Comparison of ENCODE assay signal across 8 cellular contexts in genomic region chr6:145468534-145468933, GRCh38.
"Had no signal": no experiment of that assay in that cellular context is flagged by ENCODE, and none has a peak within 500 bp of the region (broad histone marks: within the 10 kb centered on the region; RNA-seq: fewer than 3 reads in every experiment).

No MANE protein-coding gene starts in this region.

- H3K4me3 ChIP-seq: GM12878 had no signal

- FAIRE-seq: G401.6, GM12878, GM12891, GM12892, GM18507, GM19239 had no signal

- ATAC-seq: GM12878 had no signal

- DNase-seq: GDM1, GF-D8 had no signal
